In genomic region chr7:24441331-24442059, GRCh38 we compare ENCODE assay signal across 1 cellular context.
TF ChIP-seq lines count a peak whose summit lies in the region.

No MANE protein-coding gene starts in this region.

TF ChIP-seq in GM23338, 12 proteins besides CTCF, POLR2A, EP300 and RAD21 (continued from another document):
- TF ChIP-seq REST (IDR thresholded peaks at IDR 0.05; ENCODE audit: unreplicated experiment) (no peak), ZNF114 (CRISPR knock-in tag; IDR thresholded peaks at IDR 0.05) (no peak), JUNB (IDR thresholded peaks at IDR 0.05; ENCODE audit: unreplicated experiment) (no peak)
